Comparison of ENCODE assay signal across 17 cellular contexts in the genomic region with DNA sequence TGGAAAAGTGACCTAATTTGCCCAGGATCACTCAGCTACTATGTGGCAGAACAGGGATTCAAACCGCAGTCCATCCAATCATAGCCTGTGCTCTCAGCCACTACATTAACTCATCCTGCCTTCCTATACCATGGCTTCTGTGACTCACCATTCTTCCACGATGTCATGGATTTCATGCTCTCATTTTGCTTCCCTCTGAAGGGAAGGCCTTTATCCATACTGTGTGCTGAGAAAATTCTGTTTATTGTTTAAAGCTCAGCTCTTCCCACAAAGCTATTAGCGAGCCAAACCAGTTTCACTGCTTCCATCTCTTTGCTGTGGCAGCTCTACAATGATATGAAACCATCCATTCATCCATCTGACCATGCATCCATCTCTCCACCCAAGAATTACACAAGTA.
A peak's percentile ranks its signal among the peaks of the same experiment; 100 is the strongest.
DNase-seq lines count a peak whose midpoint lies in the region; ATAC-seq and TF ChIP-seq lines count a peak whose summit lies in the region.
"Had no signal": no experiment of that assay in that cellular context is flagged by ENCODE, and none has a peak within 500 bp of the region (broad histone marks: within the 10 kb centered on the region; RNA-seq: fewer than 3 reads in every experiment).

No MANE protein-coding gene starts in this region.

- ATAC-seq in psoas muscle (no peak), GM19455 (IDR thresholded peaks at IDR 0.05; ENCODE audit: unreplicated experiment) (no peak), left colon (no peak)
- ATAC-seq: GM12878, HCT116, SK-N-SH treated with all-trans-retinoic acid at 6 μM for 48 hours had no signal

- no peak overlapping the region for H3K4me3 ChIP-seq in epithelial cell of esophagus (ENCODE audit: low read length)
- H3K4me3 ChIP-seq in psoas muscle: no peak overlapping the region
- H3K4me3 ChIP-seq in right atrium auricular region: no peak overlapping the region
- H3K4me3 ChIP-seq: GM12878 had no signal

- no peak overlapping the region for H3K27ac ChIP-seq in psoas muscle
- no peak overlapping the region for H3K27ac ChIP-seq in right atrium auricular region

- WGBS in psoas muscle, 3 donors: 47 to 53% (median 49%) methylated on average over 3 of the region's 3 CpGs

- no peak overlapping the region for H3K4me3 Mint-ChIP-seq in HFFc6

- H3K27me3 Mint-ChIP-seq in HFFc6 (ENCODE audit: insufficient read depth): no peaks in the 10 kb centered on the region

- no peaks in the 10 kb centered on the region for H3K36me3 ChIP-seq in psoas muscle (ENCODE audit: insufficient read depth in 1 of 2, low read depth in 1 of 2)
- H3K36me3 ChIP-seq in right atrium auricular region: no peaks in the 10 kb centered on the region

- no peaks in the 10 kb centered on the region for H3K9me3 ChIP-seq in psoas muscle
- no peaks in the 10 kb centered on the region for H3K9me3 ChIP-seq in right atrium auricular region

- intact Hi-C loops in psoas muscle (cut with DNase I): no loop called here
- intact Hi-C loops in left colon (cut with DNase I, micrococcal nuclease): loop anchor here in 1 of 2 donors (10.0 kb wide), 1 partner anchor 506 kb away; no protein-coding TSS in a partner anchor

- TF ChIP-seq CTCF in HFFc6 (IDR thresholded peaks at IDR 0.05): no peak
- TF ChIP-seq CTCF in epithelial cell of esophagus (IDR thresholded peaks at IDR 0.05; ENCODE audit: insufficient read depth, low read depth, low read length, missing control alignments): no peak
- TF ChIP-seq CTCF in psoas muscle (IDR thresholded peaks at IDR 0.05): no peak
- TF ChIP-seq CTCF in right atrium auricular region (IDR thresholded peaks at IDR 0.05): no peak

- 0 out of 2 replicates have a peak, but pooled peaks cover under 1% of the 10 kb centered on the region for H3K4me1 Mint-ChIP-seq in HFFc6 (ENCODE audit: low read depth)

- peaks cover 5% of the 10 kb centered on the region; the same call in 1 of the 2 replicates for H3K36me3 Mint-ChIP-seq in HFFc6 (ENCODE audit: low read depth)

- DNase-seq in HFFc6 (peak; percentile 16), RPMI7951 (ENCODE audit: low read depth) (peak; percentile 78), epithelial cell of esophagus (ENCODE audit: low read depth) (peak; percentile 73), islet precursor cell (peak; percentile 59), psoas muscle (no peak), right atrium auricular region (ENCODE audit: low spot score) (no peak), left colon (no peak)
- DNase-seq: NCI-H1092; NCI-H2107; NCI-H345; NCI-H69; NK-92 treated with Interleukin-12 subunit alpha and Interleukin-12 subunit beta, amount 100 ng/mL, for 24 hours; OCI-M1 had no signal

- no peak overlapping the region for H3K27ac Mint-ChIP-seq in HFFc6

- no peaks in the 10 kb centered on the region for H3K4me1 ChIP-seq in psoas muscle
- H3K4me1 ChIP-seq in right atrium auricular region: no peaks in the 10 kb centered on the region

- no peaks in the 10 kb centered on the region for H3K9me3 Mint-ChIP-seq in HFFc6

- H3K27me3 ChIP-seq in psoas muscle (ENCODE audit: insufficient read depth in 3 of 3, low read length in 2 of 3) (no peaks in the 10 kb centered on the region), right atrium auricular region (no peaks in the 10 kb centered on the region)

Comparison
In these comparisons a context has a peak if more than half of its experiments do, and no peak if none do; other contexts are left out.
1. DNase-seq: peak in HFFc6 (single experiment), RPMI7951 (single experiment), epithelial cell of esophagus (single experiment) and islet precursor cell (single experiment); none in psoas muscle (0 of 2), right atrium auricular region (single experiment) and left colon (0 of 2).